In genomic region chr12:102687523-102687922, GRCh38 we compare ENCODE assay signal across 32 cellular contexts.
"Had no signal": no experiment of that assay in that cellular context is flagged by ENCODE, and none has a peak within 500 bp of the region (broad histone marks: within the 10 kb centered on the region; RNA-seq: fewer than 3 reads in every experiment).

No MANE protein-coding gene starts in this region.

- H3K27ac ChIP-seq: adrenal gland, body of pancreas, esophagus muscularis mucosa, foreskin keratinocyte, gastrocnemius medialis, WERI-Rb-1 had no signal

- DNase-seq: activated B cell treated with CpG ODN at 0.5 μM for 24 hours; activated CD4-positive, alpha-beta T cell treated with anti-CD3 and anti-CD28 coated beads for 48 hours; activated CD4-positive, alpha-beta T cell treated with anti-CD3 and anti-CD28 coated beads, Interleukin-2, amount 50 U/mL, for 1 hour; activated CD4-positive, alpha-beta T cell treated with anti-CD3 and anti-CD28 coated beads, Interleukin-2, amount 50 U/mL, for 48 hours; activated CD8-positive, alpha-beta memory T cell treated with anti-CD3 and anti-CD28 coated beads for 24 hours; activated CD8-positive, alpha-beta T cell treated with anti-CD3 and anti-CD28 coated beads for 36 hours; activated effector memory CD4-positive, alpha-beta T cell treated with Interleukin-2 at 50 U/mL for 16 hours; activated gamma-delta T cell treated with Interleukin-2 at 50 U/mL for 16 hours; activated naive CD4-positive, alpha-beta T cell treated with anti-CD3 and anti-CD28 coated beads, Interleukin-2, amount 50 U/mL, for 16 hours; activated naive CD4-positive, alpha-beta T cell treated with Interleukin-2 at 50 U/mL for 16 hours; activated T-cell treated with anti-CD3 and anti-CD28 coated beads, Interleukin-2, amount 50 U/mL, for 4 hours; adrenal gland; amygdala; aorta; body of pancreas; caudate nucleus; cortex of kidney; dermis blood vessel endothelial cell; effector CD4-positive, alpha-beta T cell; effector memory CD8-positive, alpha-beta T cell; erythroblast; foreskin keratinocyte; gastrocnemius medialis; glutamatergic neuron; T-helper 1 cell; T-helper 17 cell; T1000; WERI-Rb-1 had no signal

- FAIRE-seq: colon had no signal

- H3K36me3 ChIP-seq: adrenal gland, esophagus muscularis mucosa, gastrocnemius medialis, WERI-Rb-1 had no signal

- H3K4me1 ChIP-seq: adrenal gland, body of pancreas, esophagus muscularis mucosa, foreskin keratinocyte, gastrocnemius medialis had no signal

- H3K27me3 ChIP-seq: adrenal gland, body of pancreas, esophagus muscularis mucosa, foreskin keratinocyte, gastrocnemius medialis had no signal

- ATAC-seq: activated CD4-positive, CD25-positive, alpha-beta regulatory T cell treated with anti-CD3 and anti-CD28 coated beads, Interleukin-2, amount 50 U/mL, for 24 hours; activated CD8-positive, alpha-beta T cell treated with anti-CD3 and anti-CD28 coated beads for 36 hours; activated T-cell treated with anti-CD3 and anti-CD28 coated beads, Interleukin-2, amount 50 U/mL, for 4 hours; activated T-helper 17 cell treated with anti-CD3 and anti-CD28 coated beads, Interleukin-2, amount 50 U/mL, for 72 hours; body of pancreas; effector memory CD8-positive, alpha-beta T cell; foreskin keratinocyte; gastrocnemius medialis; T-helper 17 cell had no signal

- H3K9me3 ChIP-seq: adrenal gland, body of pancreas, esophagus muscularis mucosa, gastrocnemius medialis had no signal

- H3K4me3 ChIP-seq: adrenal gland, body of pancreas, esophagus muscularis mucosa, gastrocnemius medialis had no signal
